27 cellular contexts compared by ENCODE assay signal in genomic region chr3:10676905-10677304, GRCh38.
"Had no signal": no experiment of that assay in that cellular context is flagged by ENCODE, and none has a peak within 500 bp of the region (broad histone marks: within the 10 kb centered on the region; RNA-seq: fewer than 3 reads in every experiment).

No MANE protein-coding gene starts in this region.

- H3K4me1 ChIP-seq: suprapubic skin, testis, thyroid gland, tibial artery, tibial nerve, transverse colon, upper lobe of left lung, upper lobe of right lung, uterus, vagina had no signal

- DNase-seq: stimulated activated CD4-positive, alpha-beta T cell treated with anti-CD3 and anti-CD28 coated beads, Interleukin-2, amount 100 ng/mL, for 48 hours; stimulated activated CD4-positive, alpha-beta T cell treated with anti-CD3 and anti-CD28 coated beads, Interleukin-4, amount 100 ng/mL, for 1 hour; stimulated activated CD4-positive, alpha-beta T cell treated with anti-CD3 and anti-CD28 coated beads, Interleukin-4, amount 100 ng/mL, for 24 hours; stimulated activated CD4-positive, alpha-beta T cell treated with anti-CD3 and anti-CD28 coated beads, Interleukin-4, amount 100 ng/mL, for 4 hours; stimulated activated CD8-positive, alpha-beta memory T cell treated with anti-CD3 and anti-CD28 coated beads, Interleukin-4, amount 100 ng/mL, for 48 hours; stimulated activated naive B cell treated with anti-CD40 and anti-IgM and Interleukin-4, amounts not matched to agents 10 μg/mL and 1 μg/mL and 100 μg/mL, for 72 hours; stimulated activated naive CD4-positive, alpha-beta T cell; stimulated activated naive CD4-positive, alpha-beta T cell treated with Interleukin-2 at 50 U/mL for 16 hours; stimulated activated naive CD8-positive, alpha-beta T cell treated with anti-CD3 and anti-CD28 coated beads, Interleukin-15, amount 100 ng/mL, for 72 hours; stimulated activated naive CD8-positive, alpha-beta T cell treated with anti-CD3 and anti-CD28 coated beads, Interleukin-15, Interleukin-2, amounts not matched to agents 100 U/mL and 50 U/mL, for 24 hours; stomach; substantia nigra; testis; thyroid gland; tibial artery; transverse colon; trophoblast cell; upper lobe of left lung; upper lobe of right lung; uterus had no signal

- ATAC-seq: stimulated activated effector memory CD8-positive, alpha-beta T cell treated with anti-CD3 and anti-CD28 coated beads, Interleukin-12 subunit alpha, Interleukin-12 subunit beta, amount 100 ng/mL, for 72 hours; stimulated activated memory B cell treated with anti-CD40 and anti-IgM and Interleukin-4, amounts not matched to agents 10 μg/mL and 1 μg/mL and 100 μg/mL, for 72 hours; stimulated activated naive B cell treated with anti-CD40 and anti-IgM and Interleukin-4, amounts not matched to agents 10 μg/mL and 1 μg/mL and 100 μg/mL, for 72 hours; stimulated activated naive CD8-positive, alpha-beta T cell treated with anti-CD3 and anti-CD28 coated beads, Interleukin-15, amount 100 ng/mL, for 72 hours; stimulated activated naive CD8-positive, alpha-beta T cell treated with anti-CD3 and anti-CD28 coated beads, Interleukin-15, Interleukin-2, amounts not matched to agents 100 U/mL and 50 U/mL, for 24 hours; upper lobe of right lung had no signal

- H3K4me3 ChIP-seq: stomach, suprapubic skin, testis, thoracic aorta, thyroid gland, tibial artery, tibial nerve, transverse colon, upper lobe of left lung, upper lobe of right lung, uterus, vagina had no signal

- H3K27me3 ChIP-seq: suprapubic skin, testis, thyroid gland, tibial nerve, upper lobe of left lung, upper lobe of right lung, uterus, vagina had no signal

- H3K36me3 ChIP-seq: stomach, suprapubic skin, thoracic aorta, thyroid gland, tibial artery, tibial nerve, transverse colon, upper lobe of left lung, upper lobe of right lung, uterus, vagina had no signal

- H3K9me3 ChIP-seq: stomach, testis, thoracic aorta, thyroid gland, tibial artery, tibial nerve, transverse colon, upper lobe of left lung, upper lobe of right lung, uterus, vagina had no signal

- H3K27ac ChIP-seq: stomach, suprapubic skin, testis, thoracic aorta, thyroid gland, tibial artery, tibial nerve, transverse colon, upper lobe of left lung, upper lobe of right lung, uterus, vagina had no signal

- FAIRE-seq: urothelium cell line had no signal
